In genomic region chr1:32400876-32401631, GRCh38 we compare ENCODE assay signal across 8 cellular contexts. TPM values are rescaled to one million over a fixed set of nuclear protein-coding genes. Genes with fewer than 3 reads are reported as not detected.
DNase-seq lines count a peak whose midpoint lies in the region; ATAC-seq, FAIRE-seq and TF ChIP-seq lines count a peak whose summit lies in the region.

No MANE protein-coding gene starts in this region.

- no peak overlapping the region for H3K4me3 ChIP-seq in right atrium auricular region

- no peaks in the 10 kb centered on the region for H3K9me3 ChIP-seq in right atrium auricular region

- TF ChIP-seq CTCF in right atrium auricular region (IDR thresholded peaks at IDR 0.05), result peak; percentile 77 to 96

- in situ Hi-C loops in G401 (cut with HindIII; ENCODE audit: low sequenced_read_pairs), result no loop called here

- H3K27me3 ChIP-seq in right atrium auricular region, result no peaks in the 10 kb centered on the region

- ATAC-seq in GM18517 (IDR thresholded peaks at IDR 0.05; ENCODE audit: unreplicated experiment), result no peak

- H3K36me3 ChIP-seq in right atrium auricular region, result no peaks in the 10 kb centered on the region

- FAIRE-seq in urothelium cell line (lab: Jason Lieb, UNC), result no peak

- peak overlapping the region; percentile 46 to 59 for H3K27ac ChIP-seq in right atrium auricular region

- DNase-seq in G401 (ENCODE audit: low spot score) (peak; percentile 91), NCI-H1092 (lab: John Stamatoyannopoulos, UW) (peak; percentile 83), T follicular helper cell (ENCODE audit: low read depth) (peak; percentile 33), amygdala (lab: John Stamatoyannopoulos, UW) (peak in 54 of 56 donors; percentile 9 to 86 (median 62)), right atrium auricular region (ENCODE audit: low spot score) (peak; percentile 95), pulmonary artery endothelial cell (ENCODE audit: low read depth, low spot score) (peak; percentile 13), urothelium cell line (ENCODE audit: low spot score) (peak; percentile 88)

- H3K4me1 ChIP-seq in right atrium auricular region, result no peaks in the 10 kb centered on the region

RNA-seq across cellular contexts. Expression of gene BSDC1, which starts 6.8 kb away (rescaled TPM):
- total RNA-seq in G401 (2014; rRNA removed; shearing (Covaris generic)), result 40.7 and 47.3 TPM in 2 replicates
- total RNA-seq in right atrium auricular region (10 to 100 TPM; 47.1 to 49.7 TPM), pulmonary artery endothelial cell (41.3 and 82.1 TPM in 2 replicates)

RNA-seq across cellular contexts. Expression of gene TSSK3, which starts 38.7 kb away (rescaled TPM):
- 0.20 TPM in 1 of 2 replicates, not detected in the other for total RNA-seq in G401 (2014; rRNA removed; shearing (Covaris generic))
- total RNA-seq in right atrium auricular region, result under 1 TPM; 0.63 to 0.70 TPM
- total RNA-seq in pulmonary artery endothelial cell, result 0.20 TPM in 1 of 2 replicates, not detected in the other

RNA-seq across cellular contexts. Expression of gene FAM229A, which starts 38.8 kb away (rescaled TPM):
- total RNA-seq in G401 (2014; rRNA removed; shearing (Covaris generic)), result 0.20 and 0.31 TPM in 2 replicates
- total RNA-seq in right atrium auricular region (1 to 10 TPM in 1 of 2 donors, under 1 TPM in 1; 0.89 to 7.5 TPM), pulmonary artery endothelial cell (0.53 and 0.60 TPM in 2 replicates)

Comparison
In these comparisons a context has a peak if more than half of its experiments do, and no peak if none do; other contexts are left out.
1. DNase-seq: peak in every context shown above with its lines; median percentile 95 in right atrium auricular region; 91 in G401; 88 in urothelium cell line; 83 in NCI-H1092; 62 in amygdala; 33 in T follicular helper cell; 13 in pulmonary artery endothelial cell.